Comparison of ENCODE assay signal across 29 cellular contexts in genomic region chr4:25410820-25411529, GRCh38.
"Had no signal": no experiment of that assay in that cellular context is flagged by ENCODE, and none has a peak within 500 bp of the region (broad histone marks: within the 10 kb centered on the region; RNA-seq: fewer than 3 reads in every experiment).

No MANE protein-coding gene starts in this region.

- FAIRE-seq: islet of Langerhans, kidney, urothelium cell line had no signal

- H3K79me2 ChIP-seq: parathyroid adenoma had no signal

- H3K27ac Mint-ChIP-seq: nephron progenitor cell; neural progenitor cell; progenitor cell of endocrine pancreas; stimulated activated effector memory CD8-positive, alpha-beta T cell treated with anti-CD3 and anti-CD28 coated beads, Interleukin-12 subunit alpha, Interleukin-12 subunit beta, amount 100 ng/mL, for 72 hours; stimulated activated naive CD8-positive, alpha-beta T cell treated with anti-CD3 and anti-CD28 coated beads, Interleukin-15, Interleukin-2, amounts not matched to agents 100 ng/mL and 50 ng/mL, for 24 hours had no signal

- H3K9me3 ChIP-seq: lower lobe of right lung, neutrophil, right atrium auricular region, suprapubic skin, thoracic aorta, tibial artery, upper lobe of right lung had no signal

- H3K4me1 Mint-ChIP-seq: immature natural killer cell; naive thymus-derived CD8-positive, alpha-beta T cell; nephron progenitor cell; neural progenitor cell; stimulated activated effector memory CD8-positive, alpha-beta T cell treated with anti-CD3 and anti-CD28 coated beads, Interleukin-12 subunit alpha, Interleukin-12 subunit beta, amount 100 ng/mL, for 72 hours had no signal

- H2AFZ ChIP-seq: neural progenitor cell, parathyroid adenoma had no signal

- H3K4me3 ChIP-seq: lower lobe of right lung, neural progenitor cell, right atrium auricular region, skin epidermis, suprapubic skin, thoracic aorta, tibial artery, upper lobe of right lung had no signal

- H3K27ac ChIP-seq: lower lobe of right lung, neural progenitor cell, neutrophil, parathyroid adenoma, right atrium auricular region, skin epidermis, suprapubic skin, thoracic aorta, tibial artery, upper lobe of right lung had no signal

- DNase-seq: hypothalamus; immature natural killer cell; kidney; left ventricle myocardium superior; lower lobe of right lung; mammary epithelial cell; mesenchymal stem cell; naive thymus-derived CD8-positive, alpha-beta T cell; nephron progenitor cell; occipital lobe; stimulated activated CD4-positive, alpha-beta T cell treated with anti-CD3 and anti-CD28 coated beads, Interleukin-12 subunit alpha, Interleukin-12 subunit beta, amount 100 ng/mL, for 4 hours; stimulated activated CD4-positive, alpha-beta T cell treated with anti-CD3 and anti-CD28 coated beads, Interleukin-4, amount 100 ng/mL, for 24 hours; stimulated activated naive CD4-positive, alpha-beta T cell; tibial artery; trophoblast cell; upper lobe of right lung had no signal

- H3K4me1 ChIP-seq: lower lobe of right lung, neural progenitor cell, parathyroid adenoma, right atrium auricular region, suprapubic skin, tibial artery, upper lobe of right lung had no signal

- H3K27me3 ChIP-seq: neural progenitor cell, neutrophil, right atrium auricular region, suprapubic skin, tibial artery, upper lobe of right lung had no signal

- H3K4me3 Mint-ChIP-seq: immature natural killer cell; naive thymus-derived CD8-positive, alpha-beta T cell; nephron progenitor cell; neural progenitor cell; stimulated activated effector memory CD8-positive, alpha-beta T cell treated with anti-CD3 and anti-CD28 coated beads, Interleukin-12 subunit alpha, Interleukin-12 subunit beta, amount 100 ng/mL, for 72 hours; stimulated activated naive CD8-positive, alpha-beta T cell treated with anti-CD3 and anti-CD28 coated beads, Interleukin-15, Interleukin-2, amounts not matched to agents 100 ng/mL and 50 ng/mL, for 24 hours had no signal

- H3K9me3 Mint-ChIP-seq: immature natural killer cell; naive thymus-derived CD8-positive, alpha-beta T cell; nephron progenitor cell; neural progenitor cell; stimulated activated effector memory CD8-positive, alpha-beta T cell treated with anti-CD3 and anti-CD28 coated beads, Interleukin-12 subunit alpha, Interleukin-12 subunit beta, amount 100 ng/mL, for 72 hours; stimulated activated naive CD8-positive, alpha-beta T cell treated with anti-CD3 and anti-CD28 coated beads, Interleukin-15, Interleukin-2, amounts not matched to agents 100 ng/mL and 50 ng/mL, for 24 hours had no signal

- H3K4me2 ChIP-seq: neural progenitor cell had no signal

- ATAC-seq: left ventricle myocardium superior; lower lobe of right lung; naive thymus-derived CD8-positive, alpha-beta T cell; sciatic nerve; stimulated activated effector memory CD8-positive, alpha-beta T cell treated with anti-CD3 and anti-CD28 coated beads, Interleukin-12 subunit alpha, Interleukin-12 subunit beta, amount 100 ng/mL, for 72 hours; upper lobe of right lung had no signal

- H3K9ac ChIP-seq: neural progenitor cell, parathyroid adenoma had no signal

- H3K27me3 Mint-ChIP-seq: naive thymus-derived CD8-positive, alpha-beta T cell; progenitor cell of endocrine pancreas; stimulated activated naive CD8-positive, alpha-beta T cell treated with anti-CD3 and anti-CD28 coated beads, Interleukin-15, Interleukin-2, amounts not matched to agents 100 ng/mL and 50 ng/mL, for 24 hours had no signal
